Comparison of ENCODE assay signal across 17 cellular contexts in the genomic region with DNA sequence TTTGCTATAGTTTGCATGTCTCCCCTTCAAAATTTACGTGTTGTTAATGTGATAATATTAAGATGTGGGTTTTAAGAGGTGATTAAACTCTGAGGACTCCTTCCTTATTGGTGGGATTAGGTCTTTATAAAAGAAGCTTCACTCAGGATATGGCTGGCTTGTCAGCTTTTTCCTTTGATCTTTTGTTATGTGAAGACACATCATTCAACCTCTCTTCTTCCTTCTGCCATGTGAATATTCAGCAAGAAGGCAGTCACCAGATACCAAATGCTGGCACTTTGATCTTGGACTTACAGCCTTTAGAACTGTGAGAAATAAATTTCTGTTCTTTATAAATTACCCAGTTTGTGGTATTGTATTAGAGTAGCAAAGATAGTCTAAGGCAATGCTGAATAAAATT.
DNase-seq lines count a peak whose midpoint lies in the region; ATAC-seq and TF ChIP-seq lines count a peak whose summit lies in the region.
"Had no signal": no experiment of that assay in that cellular context is flagged by ENCODE, and none has a peak within 500 bp of the region (broad histone marks: within the 10 kb centered on the region; RNA-seq: fewer than 3 reads in every experiment).

No MANE protein-coding gene starts in this region.

- no peak overlapping the region for H3K27ac Mint-ChIP-seq in neural progenitor cell
- H3K27ac Mint-ChIP-seq: CD4-positive, CD25-positive, alpha-beta regulatory T cell; CD8-positive, alpha-beta memory T cell had no signal

- H3K9me3 Mint-ChIP-seq in neural progenitor cell = no peaks in the 10 kb centered on the region

- H3K4me3 ChIP-seq in HUES48 (ENCODE audit: low read depth, low read length) (no peak overlapping the region), SU-DHL-6 (ENCODE audit: insufficient read depth, low read length, poor library complexity, severe bottlenecking) (no peak overlapping the region), neural progenitor cell (no peak overlapping the region)
- H3K4me3 ChIP-seq: K562 had no signal

- ATAC-seq in HG02642 (IDR thresholded peaks at IDR 0.05; ENCODE audit: poor library complexity, unreplicated experiment) = no peak
- ATAC-seq: K562 had no signal

- H2AFZ ChIP-seq in SU-DHL-6 (ENCODE audit: low read depth, low read length, severe bottlenecking) (peak overlapping the region; percentile 22), neural progenitor cell (replicated peaks) (no peak overlapping the region)

- no peak overlapping the region for H3K4me3 Mint-ChIP-seq in neural progenitor cell
- H3K4me3 Mint-ChIP-seq: CD4-positive, CD25-positive, alpha-beta regulatory T cell; CD8-positive, alpha-beta memory T cell had no signal

- H3K9me3 ChIP-seq in HUES48 (ENCODE audit: control insufficient read depth, insufficient read depth, low read length) (0 out of 2 replicates have a peak, but pooled peaks cover 6% of the 10 kb centered on the region), SU-DHL-6 (ENCODE audit: insufficient read depth, low read length) (no peaks in the 10 kb centered on the region), neural progenitor cell (ENCODE audit: low read depth) (no peaks in the 10 kb centered on the region)
- H3K9me3 ChIP-seq: BE2C had no signal

- H3F3A ChIP-seq in SU-DHL-6 (ENCODE audit: insufficient read depth) (no peaks in the 10 kb centered on the region), neural progenitor cell (ENCODE audit: low read depth) (no peaks in the 10 kb centered on the region)

- H3K9me2 ChIP-seq in SU-DHL-6 (replicated peaks; ENCODE audit: insufficient read depth, low read length) = no peaks in the 10 kb centered on the region

- no peaks in the 10 kb centered on the region for H4K20me1 ChIP-seq in SU-DHL-6 (ENCODE audit: low read depth, low read length)
- H4K20me1 ChIP-seq in neural progenitor cell (ENCODE audit: low read depth) = no peaks in the 10 kb centered on the region

- H3K79me2 ChIP-seq in SU-DHL-6 (ENCODE audit: insufficient read depth, low read length) (no peaks in the 10 kb centered on the region), neural progenitor cell (ENCODE audit: low read depth) (no peaks in the 10 kb centered on the region)

- no peaks in the 10 kb centered on the region for H3K36me3 Mint-ChIP-seq in neural progenitor cell
- H3K36me3 Mint-ChIP-seq: CD4-positive, CD25-positive, alpha-beta regulatory T cell; CD8-positive, alpha-beta memory T cell had no signal

- H3K27me3 Mint-ChIP-seq in neural progenitor cell (ENCODE audit: insufficient read depth, low read depth) = no peaks in the 10 kb centered on the region
- H3K27me3 Mint-ChIP-seq: CD4-positive, CD25-positive, alpha-beta regulatory T cell; CD8-positive, alpha-beta memory T cell had no signal

- H3K27ac ChIP-seq in HUES48 (ENCODE audit: low read depth, low read length) (peak overlapping the region; percentile 63), SU-DHL-6 (ENCODE audit: low read depth, low read length) (no peak overlapping the region), neural progenitor cell (no peak overlapping the region)

- TF ChIP-seq CTCF in SU-DHL-6 (IDR thresholded peaks at IDR 0.05; ENCODE audit: insufficient read depth, low read length, poor library complexity, severe bottlenecking) (no peak), neural progenitor cell (IDR thresholded peaks at IDR 0.05) (no peak)

- H3K36me3 ChIP-seq in HUES48 (ENCODE audit: control insufficient read depth, insufficient read depth, low read length) (no peaks in the 10 kb centered on the region), SU-DHL-6 (ENCODE audit: low read length) (no peaks in the 10 kb centered on the region), neural progenitor cell (no peaks in the 10 kb centered on the region)
- H3K36me3 ChIP-seq: BE2C had no signal

- H3K4me1 ChIP-seq in HUES48 (ENCODE audit: control insufficient read depth, insufficient read depth, low read length) (peaks cover 11% of the 10 kb centered on the region), neural progenitor cell (no peaks in the 10 kb centered on the region)
- H3K4me1 ChIP-seq: BE2C had no signal

- H3K9ac ChIP-seq in HUES48 (ENCODE audit: low read depth, low read length) (no peak overlapping the region), SU-DHL-6 (ENCODE audit: low read length) (no peak overlapping the region), neural progenitor cell (no peak overlapping the region)

- H3K4me2 ChIP-seq in SU-DHL-6 (ENCODE audit: low read depth, low read length, poor library complexity, severe bottlenecking) = no peak overlapping the region
- H3K4me2 ChIP-seq in neural progenitor cell = no peak overlapping the region

- peak; percentile 28 for DNase-seq in iPS DF 19.7 (ENCODE audit: low read depth, low spot score)
- DNase-seq in mucosa of gallbladder (ENCODE audit: low spot score) = no peak
- DNase-seq in neural progenitor cell (ENCODE audit: low spot score) = no peak
- DNase-seq in stimulated activated CD4-positive, alpha-beta T cell treated with anti-CD3 and anti-CD28 coated beads, Interleukin-2, amount 100 ng/mL, for 24 hours = no peak
- DNase-seq: ACHN; BE2C; C1 segment of cervical spinal cord; CD4-positive, CD25-positive, alpha-beta regulatory T cell; CD8-positive, alpha-beta memory T cell; COR-L47; GDM1; HCEC 1CT; IMR-90 had no signal

- H3K27me3 ChIP-seq in HUES48 (ENCODE audit: control insufficient read depth, insufficient read depth, low read length) = no peaks in the 10 kb centered on the region
- H3K27me3 ChIP-seq in SU-DHL-6 (ENCODE audit: low read length) = no peaks in the 10 kb centered on the region
- H3K27me3 ChIP-seq in neural progenitor cell = no peaks in the 10 kb centered on the region
- H3K27me3 ChIP-seq: BE2C had no signal

- H3K4me1 Mint-ChIP-seq in neural progenitor cell = peaks cover 12% of the 10 kb centered on the region
- H3K4me1 Mint-ChIP-seq: CD4-positive, CD25-positive, alpha-beta regulatory T cell; CD8-positive, alpha-beta memory T cell had no signal
